In the genomic region with DNA sequence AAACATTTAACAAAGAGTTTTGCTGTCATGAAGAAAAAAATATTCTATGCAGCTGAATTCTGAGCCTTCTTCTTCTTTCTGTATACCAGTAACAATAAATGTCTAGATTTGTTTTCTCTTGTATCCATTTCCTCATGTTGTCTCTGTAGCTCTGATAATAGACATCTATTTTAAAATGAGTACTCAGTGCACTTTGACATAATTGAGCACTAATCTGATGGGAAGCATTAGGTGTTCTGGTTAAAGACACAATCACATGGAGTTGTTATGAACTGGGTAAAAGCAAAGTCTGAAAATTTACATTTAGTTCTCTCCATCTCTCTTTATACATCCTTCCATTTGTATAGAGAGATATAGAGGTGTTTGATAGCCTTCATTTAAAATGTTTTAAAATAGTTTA, we compare ENCODE assay signal across 25 cellular contexts.
"Had no signal": no experiment of that assay in that cellular context is flagged by ENCODE, and none has a peak within 500 bp of the region (broad histone marks: within the 10 kb centered on the region; RNA-seq: fewer than 3 reads in every experiment).

No MANE protein-coding gene starts in this region.

- H3K9ac ChIP-seq: neural progenitor cell, parathyroid adenoma had no signal

- H3K4me1 ChIP-seq: neural progenitor cell, parathyroid adenoma, psoas muscle, tibial nerve, uterus had no signal

- DNase-seq: hippocampal formation; kidney glomerular epithelial cell; left cardiac atrium; mesendoderm; naive B cell; natural killer cell; nephron progenitor cell; occipital lobe; psoas muscle; stimulated activated CD4-positive, alpha-beta T cell treated with anti-CD3 and anti-CD28 coated beads, Interleukin-12 subunit alpha, Interleukin-12 subunit beta, amount 100 ng/mL, for 4 hours; stimulated activated CD4-positive, alpha-beta T cell treated with anti-CD3 and anti-CD28 coated beads, Interleukin-4, amount 100 ng/mL, for 4 hours; stimulated activated CD8-positive, alpha-beta memory T cell treated with anti-CD3 and anti-CD28 coated beads, Interleukin-4, amount 100 ng/mL, for 48 hours; stimulated activated naive CD4-positive, alpha-beta T cell treated with Interleukin-2 at 50 U/mL for 16 hours; stimulated activated naive CD8-positive, alpha-beta T cell treated with anti-CD3 and anti-CD28 coated beads, Interleukin-15, amount 100 ng/mL, for 72 hours; substantia nigra; uterus had no signal

- H3K79me2 ChIP-seq: parathyroid adenoma had no signal

- H3K36me3 ChIP-seq: neural progenitor cell, neutrophil, tibial nerve, uterus had no signal

- H3K4me3 ChIP-seq: lung, neural progenitor cell, psoas muscle, skin epidermis, tibial nerve, uterus had no signal

- ATAC-seq: left lobe of liver; natural killer cell; psoas muscle; sciatic nerve; stimulated activated memory B cell treated with anti-CD40 and anti-IgM and Interleukin-4, amounts not matched to agents 10 μg/mL and 1 μg/mL and 100 μg/mL, for 72 hours; stimulated activated naive CD8-positive, alpha-beta T cell treated with anti-CD3 and anti-CD28 coated beads, Interleukin-15, amount 100 ng/mL, for 72 hours had no signal

- H3K27me3 ChIP-seq: neural progenitor cell, neutrophil, tibial nerve, uterus had no signal

- H3K9me3 ChIP-seq: neutrophil, psoas muscle, tibial nerve, uterus had no signal

- H3K27ac ChIP-seq: neural progenitor cell, neutrophil, parathyroid adenoma, psoas muscle, skin epidermis, tibial nerve, uterus had no signal

- H3K4me2 ChIP-seq: neural progenitor cell had no signal

- H2AFZ ChIP-seq: neural progenitor cell, parathyroid adenoma had no signal
